Comparison of ENCODE assay signal across 1 cellular context in the genomic region with DNA sequence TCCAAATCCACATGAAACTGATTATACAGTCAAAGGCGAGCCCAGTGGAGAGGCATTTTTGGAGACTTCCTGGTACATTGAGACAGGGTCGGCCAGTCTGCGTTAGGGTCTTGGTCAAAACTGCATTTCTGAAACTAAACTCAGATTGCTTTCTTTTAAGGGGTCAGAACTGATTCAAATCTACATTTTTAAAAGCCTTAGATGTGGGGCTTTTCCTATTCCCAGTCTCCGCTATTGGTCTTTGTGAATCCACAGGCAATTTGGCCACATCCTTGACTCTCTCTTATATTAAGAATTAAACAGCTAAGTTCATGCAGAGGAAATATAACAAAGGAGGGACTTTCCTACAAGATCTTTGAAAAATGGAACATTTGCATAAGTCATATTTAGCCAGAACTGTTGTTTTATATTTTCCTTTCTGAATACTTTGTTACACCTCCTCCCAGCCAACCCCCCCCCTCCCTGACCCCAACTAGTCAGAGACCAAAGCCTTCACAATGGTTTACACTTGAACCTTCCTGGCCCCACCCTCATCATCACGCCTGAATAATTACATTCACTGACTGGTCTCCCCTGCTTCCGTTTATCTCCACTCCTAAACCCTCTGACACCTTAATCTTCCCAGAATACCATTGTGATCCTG.
TF ChIP-seq lines count a peak whose summit lies in the region.

No MANE protein-coding gene starts in this region.

TF ChIP-seq in HepG2, 621 proteins besides CTCF, POLR2A, EP300 and RAD21:
- no peak for TF ChIP-seq PTBP1 (IDR thresholded peaks at IDR 0.05; ENCODE audit: low read depth, low read length, poor library complexity, severe bottlenecking)
- TF ChIP-seq SKI (IDR thresholded peaks at IDR 0.05; ENCODE audit: partially characterized antibody), result no peak
- no peak for TF ChIP-seq ZNF614 (CRISPR knock-in tag; IDR thresholded peaks at IDR 0.05; ENCODE audit: borderline replicate concordance)
- no peak for TF ChIP-seq MZF1 (CRISPR knock-in tag; IDR thresholded peaks at IDR 0.05; ENCODE audit: borderline replicate concordance)
- no peak for TF ChIP-seq GABPB1 (CRISPR knock-in tag; IDR thresholded peaks at IDR 0.05)
